ENCODE assay signal across 12 cellular contexts in the genomic region with DNA sequence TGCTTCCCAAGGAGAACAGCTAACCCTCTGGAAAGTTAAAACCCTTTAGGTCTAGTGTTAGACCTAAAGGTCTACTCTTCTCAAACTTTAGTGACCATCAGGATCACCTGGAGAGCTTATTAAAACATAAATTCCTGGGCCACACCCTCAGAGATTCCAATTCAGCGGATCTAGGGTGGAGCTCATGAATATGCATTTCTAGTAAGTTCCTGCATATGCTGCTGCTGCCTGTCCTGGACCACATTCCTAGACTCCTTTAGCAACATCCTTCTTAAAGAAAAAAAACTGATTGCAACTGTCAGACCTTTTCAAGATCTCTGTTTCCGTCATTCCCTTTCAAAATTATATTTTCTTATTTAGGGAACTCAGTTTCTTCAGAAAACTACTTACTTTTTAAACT. TPM values are rescaled to one million over a fixed set of nuclear protein-coding genes. Genes with fewer than 3 reads are reported as not detected.
A peak's percentile ranks its signal among the peaks of the same experiment; 100 is the strongest.
DNase-seq lines count a peak whose midpoint lies in the region; ATAC-seq and TF ChIP-seq lines count a peak whose summit lies in the region.
"Had no signal": no experiment of that assay in that cellular context is flagged by ENCODE, and none has a peak within 500 bp of the region (broad histone marks: within the 10 kb centered on the region; RNA-seq: fewer than 3 reads in every experiment).

No MANE protein-coding gene starts in this region.

- H3K4me1 ChIP-seq in GM23338 (ENCODE audit: insufficient read depth) (peaks cover 31% of the 10 kb centered on the region), prostate gland (replicated peaks) (no peaks in the 10 kb centered on the region)
- H3K4me1 ChIP-seq: Caco-2 had no signal

- ATAC-seq in GM23338: peak; percentile 61
- peak; percentile 57 for ATAC-seq in WTC11

- H3K4me2 ChIP-seq in GM23338: peak overlapping the region; percentile 58

- H3K4me1 Mint-ChIP-seq in GM23338 (peaks cover 37% of the 10 kb centered on the region), WTC11 (peaks cover 35% of the 10 kb centered on the region)

- peaks cover 4% of the 10 kb centered on the region; the same call in 1 of the 2 replicates for H3K9me2 ChIP-seq in GM23338 (ENCODE audit: insufficient read depth)

- H3K4me3 Mint-ChIP-seq in GM23338: no peak overlapping the region
- H3K4me3 Mint-ChIP-seq in WTC11: no peak overlapping the region
- H3K4me3 Mint-ChIP-seq: CD4-positive, alpha-beta T cell had no signal

- POLR2A ChIA-PET in WTC11 (lab: Charles Lee): no interaction called here

- H3K27ac Mint-ChIP-seq in GM23338 (no peak overlapping the region), WTC11 (no peak overlapping the region)
- H3K27ac Mint-ChIP-seq: CD4-positive, alpha-beta T cell had no signal

- TF ChIP-seq CTCF in GM23338 (conservative IDR thresholded peaks at IDR 0.05; ENCODE audit: low read depth in 2 of 2) (no peak), WTC11 (IDR thresholded peaks at IDR 0.05) (no peak), prostate gland (IDR thresholded peaks at IDR 0.05) (no peak)

- H3F3A ChIP-seq in GM23338 (replicated peaks; ENCODE audit: low read depth): no peaks in the 10 kb centered on the region

- H3K4me3 ChIP-seq in GM23338 (no peak overlapping the region), prostate gland (no peak overlapping the region)

- 96% methylated on average over 2 of the region's 2 CpGs for WGBS in prostate gland

- H3K27me3 Mint-ChIP-seq in GM23338 (ENCODE audit: insufficient read depth, low read depth, poor library complexity) (peaks cover 2% of the 10 kb centered on the region), WTC11 (ENCODE audit: low read depth) (no peaks in the 10 kb centered on the region)

- no peaks in the 10 kb centered on the region for H3K9me3 Mint-ChIP-seq in GM23338
- no peaks in the 10 kb centered on the region for H3K9me3 Mint-ChIP-seq in WTC11
- H3K9me3 Mint-ChIP-seq: CD4-positive, alpha-beta T cell had no signal

- intact Hi-C loops in prostate gland (cut with DNase I): no loop called here

- CTCF ChIA-PET in WTC11 (lab: Charles Lee): interaction anchor here (0.6 to 1.6 kb wide), 4 partner anchors 24 to 782 kb away, joined by 3 to 5 read pairs (median 4); no protein-coding TSS in a partner anchor

- H4K20me1 ChIP-seq in GM23338 (replicated peaks; ENCODE audit: insufficient read depth): no peaks in the 10 kb centered on the region

- H2AFZ ChIP-seq in GM23338: no peak overlapping the region

- TF ChIP-seq POLR2A in prostate gland (IDR thresholded peaks at IDR 0.05): no peak

- H3K36me3 Mint-ChIP-seq in GM23338 (ENCODE audit: low read depth): no peaks in the 10 kb centered on the region
- H3K36me3 Mint-ChIP-seq in WTC11: no peaks in the 10 kb centered on the region

- H3K27me3 ChIP-seq in GM23338 (ENCODE audit: insufficient read depth) (no peaks in the 10 kb centered on the region), prostate gland (replicated peaks; ENCODE audit: insufficient read depth) (no peaks in the 10 kb centered on the region)

- no peak overlapping the region for H3K27ac ChIP-seq in GM23338 (ENCODE audit: low read depth)
- no peak overlapping the region for H3K27ac ChIP-seq in prostate gland
- H3K27ac ChIP-seq: C4-2B had no signal

- H3K36me3 ChIP-seq in GM23338 (ENCODE audit: insufficient read depth) (no peaks in the 10 kb centered on the region), prostate gland (no peaks in the 10 kb centered on the region)

- no peaks in the 10 kb centered on the region for H3K79me2 ChIP-seq in GM23338 (replicated peaks; ENCODE audit: insufficient read depth)

- DNase-seq in GM23338 (ENCODE audit: low spot score) (peak; percentile 69), WTC11 (ENCODE audit: low spot score) (no peak), iPS DF 19.7 (ENCODE audit: low read depth, low spot score) (peak; percentile 5), prostate gland (ENCODE audit: low spot score) (no peak), activated gamma-delta T cell treated with Interleukin-2 at 50 U/mL for 16 hours (no peak), midbrain (lab: John Stamatoyannopoulos, UW) (no peak)
- DNase-seq: AML-193; Caco-2; CD4-positive, alpha-beta T cell; HCEC 1CT had no signal

- H3K9me3 ChIP-seq in prostate gland: no peaks in the 10 kb centered on the region
- H3K9me3 ChIP-seq: Caco-2 had no signal

TF ChIP-seq in GM23338, 12 proteins besides CTCF, POLR2A, EP300 and RAD21 (continues in another document):
- no peak for TF ChIP-seq ZNF114 (CRISPR knock-in tag; IDR thresholded peaks at IDR 0.05)

TF ChIP-seq in WTC11, 78 proteins besides CTCF, POLR2A, EP300 and RAD21:
- TF ChIP-seq ZBTB21 (CRISPR knock-in tag; IDR thresholded peaks at IDR 0.05; ENCODE audit: borderline replicate concordance) (no peak), ZNF219 (CRISPR knock-in tag; IDR thresholded peaks at IDR 0.05; ENCODE audit: borderline replicate concordance) (no peak)

RNA-seq across cellular contexts. Expression of gene SNAP25, which starts 31.2 kb away (rescaled TPM):
- total RNA-seq in GM23338 (2014; rRNA removed; shearing (Covaris generic)): 0.78 and 1.3 TPM in 2 replicates
- polyA plus RNA-seq in GM23338 (2016; fragmentation: Nextera tagmentation; extraction: Ambion mirVana): 0.73 and 0.82 TPM in 2 replicates
- total RNA-seq in WTC11 (2021): 0.41 to 0.72 TPM (median 0.57 TPM) in 3 replicates
- 1 to 10 TPM; 2.1 to 10.0 TPM for total RNA-seq in prostate gland
- total RNA-seq: Caco-2; CD4-positive, alpha-beta T cell; HT-29 had no signal

Comparison
In these comparisons a context has a peak if more than half of its experiments do, and no peak if none do; other contexts are left out.
1. DNase-seq: peak in GM23338 (single experiment) and iPS DF 19.7 (single experiment); none in WTC11 (single experiment), prostate gland (single experiment), activated gamma-delta T cell treated with Interleukin-2 at 50 U/mL for 16 hours (single experiment) and midbrain (single experiment).